ENCODE assay signal across 1 cellular context in genomic region chr11:61567286-61568061, GRCh38.
TF ChIP-seq lines count a peak whose summit lies in the region.

No MANE protein-coding gene starts in this region.

TF ChIP-seq in K562, 482 proteins besides CTCF, POLR2A, EP300 and RAD21 (continued from another document and continues in another):
- TF ChIP-seq MGA (IDR thresholded peaks at IDR 0.05) (no peak), TCF15 (CRISPR knock-in tag; IDR thresholded peaks at IDR 0.05) (0 out of 2 replicates have a peak, but pooled peaks have one; percentile 63), MECOM (CRISPR knock-in tag; IDR thresholded peaks at IDR 0.05) (peak; percentile 88), ZBTB17 (CRISPR knock-in tag; IDR thresholded peaks at IDR 0.05) (peak; percentile 83), ZNF830 (CRISPR knock-in tag; IDR thresholded peaks at IDR 0.05) (no peak), ZNF184 (CRISPR knock-in tag; IDR thresholded peaks at IDR 0.05) (peak; percentile 82), CBX2 (IDR thresholded peaks at IDR 0.05; ENCODE audit: insufficient read depth, low read length, poor library complexity, severe bottlenecking) (no peak), RBM15 (IDR thresholded peaks at IDR 0.05; ENCODE audit: insufficient read depth, low read length) (no peak), CTBP1 (IDR thresholded peaks at IDR 0.05; ENCODE audit: borderline replicate concordance) (peak; percentile 74; the same call in 1 of the 2 replicates), FOXA3 (CRISPR knock-in tag; conservative IDR thresholded peaks at IDR 0.05 in 1 of 2, IDR thresholded peaks at IDR 0.05 in 1 of 2) (peak in 1 of 2 experiments; percentile 94; a peak in 2 of 4 replicates), NCOR1 (IDR thresholded peaks at IDR 0.05) (no peak), ZBED1 (IDR thresholded peaks at IDR 0.05) (no peak), MAFF (IDR thresholded peaks at IDR 0.05; ENCODE audit: low read length) (no peak), NR4A1 (CRISPR knock-in tag; IDR thresholded peaks at IDR 0.05) (0 out of 2 replicates have a peak, but pooled peaks have one; percentile 6), NR4A1 (tag; IDR thresholded peaks at IDR 0.05) (peak; percentile 70; the same call in 1 of the 2 replicates), REST (CRISPR knock-in tag; IDR thresholded peaks at IDR 0.05; ENCODE audit: low read depth) (peak; percentile 100), RERE (CRISPR knock-in tag; IDR thresholded peaks at IDR 0.05; ENCODE audit: borderline replicate concordance) (peak; percentile 100), ZNF395 (CRISPR knock-in tag; IDR thresholded peaks at IDR 0.05) (peak; percentile 98), DMBX1 (CRISPR knock-in tag; IDR thresholded peaks at IDR 0.05; ENCODE audit: borderline replicate concordance) (peak; percentile 98), SRSF7 (optimal IDR thresholded peaks at IDR 0.05; ENCODE audit: low read depth, low read length) (no peak), RCOR1 (IDR thresholded peaks at IDR 0.05; ENCODE audit: borderline replicate concordance in 1 of 2, low read depth in 2 of 2, low read length in 2 of 2) (peak; percentile 19 to 99; a peak in 2 of 4 replicates), SREBF2 (CRISPR knock-in tag; IDR thresholded peaks at IDR 0.05) (peak; percentile 100), TRIM28 (IDR thresholded peaks at IDR 0.05) (no peak), SAFB2 (IDR thresholded peaks at IDR 0.05; ENCODE audit: borderline replicate concordance, low read depth, low read length, severe bottlenecking) (no peak), HES1 (IDR thresholded peaks at IDR 0.05; ENCODE audit: low read depth) (no peak), XRCC3 (IDR thresholded peaks at IDR 0.05) (no peak), ZNF696 (CRISPR knock-in tag; conservative IDR thresholded peaks at IDR 0.05) (no peak), HINFP (tag; conservative IDR thresholded peaks at IDR 0.05; ENCODE audit: low read depth) (peak; percentile 69; the same call in 1 of the 2 replicates), TFAP4 (CRISPR knock-in tag; IDR thresholded peaks at IDR 0.05; ENCODE audit: borderline replicate concordance) (peak; percentile 100)
